Comparison of ENCODE assay signal across 29 cellular contexts in genomic region chr11:1049911-1050580, GRCh38. TPM values are rescaled to one million over a fixed set of nuclear protein-coding genes. Genes with fewer than 3 reads are reported as not detected.
A peak's percentile ranks its signal among the peaks of the same experiment; 100 is the strongest.
DNase-seq lines count a peak whose midpoint lies in the region; ATAC-seq, FAIRE-seq and TF ChIP-seq lines count a peak whose summit lies in the region.
"Had no signal": no experiment of that assay in that cellular context is flagged by ENCODE, and none has a peak within 500 bp of the region (broad histone marks: within the 10 kb centered on the region; RNA-seq: fewer than 3 reads in every experiment).

No MANE protein-coding gene starts in this region.

- no peak for FAIRE-seq in pancreas (lab: Jason Lieb, UNC)
- no peak for FAIRE-seq in GM19239 (lab: Jason Lieb, UNC)
- FAIRE-seq: colon had no signal

- no peaks in the 10 kb centered on the region for H3K4me1 ChIP-seq in right cardiac atrium (ENCODE audit: control insufficient read depth, insufficient read depth, low read length)
- peaks cover 0 to 12% (median 5%) of the 10 kb centered on the region in 3 donors for H3K4me1 ChIP-seq in pancreas
- H3K4me1 ChIP-seq: uterus had no signal

- ATAC-seq in right cardiac atrium (no peak), pancreas (peak; percentile 3 to 14 (median 7)), GM21737 (IDR thresholded peaks at IDR 0.05; ENCODE audit: unreplicated experiment) (no peak)

- no peak for TF ChIP-seq CTCF in pancreas (IDR thresholded peaks at IDR 0.05)

- intact Hi-C loops in right cardiac atrium (cut with DNase I) (loop anchor here (2.0 to 10.0 kb wide), 4 partner anchors 125 to 201 kb away; partner anchors contain the start of gene AP2A2 (in 1 of the 4)), pancreas (cut with DNase I) (loop anchor here in 2 of 3 donors (2.0 to 10.0 kb wide), 3 partner anchors 125 to 203 kb away; partner anchors contain the start of gene AP2A2 (in 1 of the 2))

- DNase-seq in activated CD4-positive, CD25-positive, alpha-beta regulatory T cell treated with anti-CD3 and anti-CD28 coated beads, Interleukin-2, amount 50 U/mL, for 72 hours, result peak; percentile 28
- no peak for DNase-seq in activated CD4-positive, CD25-positive, alpha-beta regulatory T cell (lab: John Stamatoyannopoulos, UW)
- DNase-seq in H7 (peak; percentile 61), right cardiac atrium (peak in 2 of 3 donors; percentile 14 to 55), pancreas (peak; percentile 17 to 79 (median 42)), mucosa of gallbladder (ENCODE audit: low spot score) (no peak), GM19239 (ENCODE audit: insufficient read length, low spot score) (no peak)
- DNase-seq: 8988T; activated CD4-positive, alpha-beta T cell treated with anti-CD3 and anti-CD28 coated beads for 48 hours; activated CD8-positive, alpha-beta memory T cell treated with anti-CD3 and anti-CD28 coated beads for 24 hours; CD4-positive, alpha-beta memory T cell; effector CD8-positive, alpha-beta T cell; mammary epithelial cell; NCI-H1930; NCI-H526 treated with DMSO at 0.1 percent for 48 hours; stimulated activated naive CD8-positive, alpha-beta T cell treated with anti-CD3 and anti-CD28 coated beads, Interleukin-15, amount 100 ng/mL, for 72 hours; uterus had no signal

- H3K27me3 ChIP-seq in H7 (ENCODE audit: control insufficient read depth, insufficient read depth, low read length) (no peaks in the 10 kb centered on the region), right cardiac atrium (ENCODE audit: control insufficient read depth, insufficient read depth) (no peaks in the 10 kb centered on the region), pancreas (no peaks in the 10 kb centered on the region)
- H3K27me3 ChIP-seq: neural progenitor cell, Peyer's patch had no signal

- no peak overlapping the region for H3K4me3 ChIP-seq in H7 (ENCODE audit: insufficient read depth, low read depth, low read length)
- H3K4me3 ChIP-seq in right cardiac atrium (ENCODE audit: low read length), result no peak overlapping the region
- H3K4me3 ChIP-seq in pancreas, result no peak overlapping the region
- H3K4me3 ChIP-seq: breast epithelium, neural progenitor cell, Peyer's patch, prostate gland, SK-N-MC, skin epidermis, uterus had no signal

- H3K36me3 ChIP-seq in H7 (replicated peaks; ENCODE audit: control insufficient read depth, insufficient read depth, low read length), result no peaks in the 10 kb centered on the region
- H3K36me3 ChIP-seq in pancreas, result no peaks in the 10 kb centered on the region
- H3K36me3 ChIP-seq: breast epithelium, neural progenitor cell, Peyer's patch, prostate gland, uterus had no signal

- 80% methylated on average over 18 of the region's 18 CpGs for WGBS in right cardiac atrium
- 69 to 71% methylated on average over 18 of the region's 18 CpGs for WGBS in pancreas, 2 donors

- no peak overlapping the region for H3K27ac ChIP-seq in right cardiac atrium (ENCODE audit: low read length)
- H3K27ac ChIP-seq in pancreas, result peak overlapping the region in 2 of 4 donors; percentile 8 to 28
- H3K27ac ChIP-seq: breast epithelium, neural progenitor cell, Peyer's patch, prostate gland, SK-N-MC, skin epidermis, uterus had no signal

- H3K9me3 ChIP-seq in right cardiac atrium (ENCODE audit: control insufficient read depth, low read length), result no peaks in the 10 kb centered on the region
- no peaks in the 10 kb centered on the region for H3K9me3 ChIP-seq in pancreas
- H3K9me3 ChIP-seq: breast epithelium, Peyer's patch, prostate gland, uterus had no signal

RNA-seq across cellular contexts. Expression of gene MUC6, which starts 13.5 kb away (rescaled TPM):
- not detected in 2 replicates for total RNA-seq in H7 (2014; rRNA removed; shearing (Covaris generic))
- total RNA-seq in right cardiac atrium (not detected), pancreas (10 to 100 TPM; 25.5 to 99.7 (median 92.2) TPM), mucosa of gallbladder (173 TPM)
- polyA plus RNA-seq in right cardiac atrium (0.05 TPM), pancreas (100 to 1,000 TPM; 155 to 239 TPM)
- total RNA-seq: CD4-positive, alpha-beta memory T cell; epithelial cell of proximal tubule; H4; kidney epithelial cell; Peyer's patch; T-helper 2 cell treated with Interferon-gamma antibody and Interleukin-4, amounts not matched to agents 100 ng/mL and 5 ng/mL, for 36 hours had no signal
- polyA plus RNA-seq: mammary epithelial cell had no signal

RNA-seq across cellular contexts. Expression of gene MUC2, which starts 24.6 kb away (rescaled TPM):
- not detected in 2 replicates for total RNA-seq in H7 (2014; rRNA removed; shearing (Covaris generic))
- total RNA-seq in right cardiac atrium, result under 1 TPM in 1 of 4 donors, not detected in 3; 0.03 TPM
- 0.02 TPM for polyA plus RNA-seq in right cardiac atrium
- under 1 TPM in 2 of 6 donors, not detected in 4; 0.03 to 0.57 TPM for total RNA-seq in pancreas
- polyA plus RNA-seq in pancreas, result under 1 TPM; 0.04 to 0.05 TPM
- 0.26 TPM for total RNA-seq in mucosa of gallbladder
- total RNA-seq: CD4-positive, alpha-beta memory T cell; epithelial cell of proximal tubule; H4; kidney epithelial cell; mammary epithelial cell; T-helper 2 cell treated with Interferon-gamma antibody and Interleukin-4, amounts not matched to agents 100 ng/mL and 5 ng/mL, for 36 hours had no signal
- polyA plus RNA-seq: CD4-positive, alpha-beta memory T cell; mammary epithelial cell had no signal

Comparison
In these comparisons a context has a peak if more than half of its experiments do, and no peak if none do; other contexts are left out.
1. DNase-seq: peak in activated CD4-positive, CD25-positive, alpha-beta regulatory T cell treated with anti-CD3 and anti-CD28 coated beads, Interleukin-2, amount 50 U/mL, for 72 hours (single experiment), H7 (single experiment), right cardiac atrium (2 of 3) and pancreas (6 of 6); none in activated CD4-positive, CD25-positive, alpha-beta regulatory T cell (0 of 4), mucosa of gallbladder (single experiment) and GM19239 (single experiment).
2. ATAC-seq: peak in pancreas (4 of 4); none in right cardiac atrium (0 of 2) and GM21737 (single experiment).
3. RNA of gene MUC6, which starts 13.5 kb away (total RNA-seq): 173 TPM in mucosa of gallbladder (single experiment) and 25.5 to 99.7 TPM in pancreas; not detected in H7 and not detected in right cardiac atrium; every median in the first group is over 10 times any median in the second.